ENCODE assay signal across 22 cellular contexts in the genomic region with DNA sequence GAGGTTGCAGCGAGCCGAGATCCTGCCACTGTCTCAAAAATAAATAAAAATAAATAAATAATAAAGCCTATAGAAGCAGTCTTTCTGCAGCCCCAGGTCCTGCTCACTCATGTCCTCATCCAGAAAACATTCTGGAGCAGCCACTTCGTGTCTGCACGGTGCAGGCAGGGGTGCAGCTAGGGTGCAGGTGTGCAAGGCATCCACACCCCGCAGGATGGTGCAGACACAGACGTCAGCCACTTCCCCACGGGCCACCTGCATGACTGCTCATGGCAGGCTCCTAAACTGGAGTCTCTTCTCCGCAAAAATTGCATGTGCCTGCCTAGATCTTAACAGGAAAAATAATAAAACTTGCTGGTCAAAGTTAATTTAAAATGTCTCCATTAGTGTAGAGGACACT.
"Had no signal": no experiment of that assay in that cellular context is flagged by ENCODE, and none has a peak within 500 bp of the region (broad histone marks: within the 10 kb centered on the region; RNA-seq: fewer than 3 reads in every experiment).

No MANE protein-coding gene starts in this region.

- H3K27ac ChIP-seq: ascending aorta, body of pancreas had no signal

- H3K9me3 Mint-ChIP-seq: activated B cell treated with CpG ODN at 0.5 μM for 24 hours; activated CD4-positive, alpha-beta T cell treated with anti-CD3 and anti-CD28 coated beads, Interleukin-2, amount 10 ng/mL, durations not matched to agents 24 days and 14 days; activated T-cell treated with anti-CD3 and anti-CD28 coated beads, Interleukin-2, amount 50 U/mL, for 4 hours had no signal

- H3K4me3 Mint-ChIP-seq: activated B cell treated with CpG ODN at 0.5 μM for 24 hours; activated CD4-positive, alpha-beta T cell treated with anti-CD3 and anti-CD28 coated beads, Interleukin-2, amount 10 ng/mL, durations not matched to agents 24 days and 14 days; activated CD8-positive, alpha-beta memory T cell treated with anti-CD3 and anti-CD28 coated beads, Interleukin-2, amount 10 ng/mL, durations not matched to agents 7 days and 5 days; activated T-cell treated with anti-CD3 and anti-CD28 coated beads, Interleukin-2, amount 50 U/mL, for 4 hours had no signal

- H3K36me3 ChIP-seq: ascending aorta had no signal

- H3K27ac Mint-ChIP-seq: activated B cell treated with CpG ODN at 0.5 μM for 24 hours; activated CD4-positive, alpha-beta T cell treated with anti-CD3 and anti-CD28 coated beads, Interleukin-2, amount 10 ng/mL, durations not matched to agents 24 days and 14 days; activated CD8-positive, alpha-beta memory T cell treated with anti-CD3 and anti-CD28 coated beads, Interleukin-2, amount 10 ng/mL, durations not matched to agents 7 days and 5 days had no signal

- H3K9me3 ChIP-seq: ascending aorta, body of pancreas had no signal

- H3K4me3 ChIP-seq: ascending aorta, body of pancreas had no signal

- H3K27me3 ChIP-seq: ascending aorta, body of pancreas had no signal

- ATAC-seq: activated CD8-positive, alpha-beta memory T cell treated with anti-CD3 and anti-CD28 coated beads, Interleukin-2, amount 10 ng/mL, durations not matched to agents 7 days and 5 days; activated T-cell treated with anti-CD3 and anti-CD28 coated beads, Interleukin-2, amount 50 U/mL, for 4 hours; body of pancreas; PC-3 had no signal

- H3K36me3 Mint-ChIP-seq: activated CD8-positive, alpha-beta memory T cell treated with anti-CD3 and anti-CD28 coated beads, Interleukin-2, amount 10 ng/mL, durations not matched to agents 7 days and 5 days had no signal

- H3K27me3 Mint-ChIP-seq: activated CD4-positive, alpha-beta T cell treated with anti-CD3 and anti-CD28 coated beads, Interleukin-2, amount 10 ng/mL, durations not matched to agents 24 days and 14 days; activated CD8-positive, alpha-beta memory T cell treated with anti-CD3 and anti-CD28 coated beads, Interleukin-2, amount 10 ng/mL, durations not matched to agents 7 days and 5 days had no signal

- H3K4me1 ChIP-seq: ascending aorta, body of pancreas had no signal

- H3K4me1 Mint-ChIP-seq: activated B cell treated with CpG ODN at 0.5 μM for 24 hours; activated CD4-positive, alpha-beta T cell treated with anti-CD3 and anti-CD28 coated beads, Interleukin-2, amount 10 ng/mL, durations not matched to agents 24 days and 14 days; activated CD8-positive, alpha-beta memory T cell treated with anti-CD3 and anti-CD28 coated beads, Interleukin-2, amount 10 ng/mL, durations not matched to agents 7 days and 5 days had no signal

- DNase-seq: activated B cell treated with CpG ODN at 0.5 μM for 24 hours; activated CD4-positive, alpha-beta T cell treated with anti-CD3 and anti-CD28 coated beads for 1 hour; activated CD4-positive, alpha-beta T cell treated with anti-CD3 and anti-CD28 coated beads, Interleukin-2, amount 10 ng/mL, durations not matched to agents 24 days and 14 days; activated CD4-positive, alpha-beta T cell treated with anti-CD3 and anti-CD28 coated beads, Interleukin-2, amount 50 U/mL, for 48 hours; activated CD8-positive, alpha-beta memory T cell treated with anti-CD3 and anti-CD28 coated beads, Interleukin-2, amount 10 ng/mL, durations not matched to agents 7 days and 5 days; activated naive CD4-positive, alpha-beta T cell treated with anti-CD3 and anti-CD28 coated beads, Interleukin-2, amount 50 U/mL, for 16 hours; activated T-cell treated with anti-CD3 and anti-CD28 coated beads, Interleukin-2, amount 50 U/mL, for 4 hours; amniotic stem cell; body of pancreas; Kasumi-1; KBM-7; NCI-H1105 treated with DMSO at 0.1 percent for 48 hours; NCI-H1436 treated with DMSO at 0.1 percent for 48 hours; NCI-H187; NCI-H2081; NCI-H446; NCI-H524; PC-3; SHP77; T-helper 2 cell; T1000 had no signal
